1 cellular context compared by ENCODE assay signal in the genomic region with DNA sequence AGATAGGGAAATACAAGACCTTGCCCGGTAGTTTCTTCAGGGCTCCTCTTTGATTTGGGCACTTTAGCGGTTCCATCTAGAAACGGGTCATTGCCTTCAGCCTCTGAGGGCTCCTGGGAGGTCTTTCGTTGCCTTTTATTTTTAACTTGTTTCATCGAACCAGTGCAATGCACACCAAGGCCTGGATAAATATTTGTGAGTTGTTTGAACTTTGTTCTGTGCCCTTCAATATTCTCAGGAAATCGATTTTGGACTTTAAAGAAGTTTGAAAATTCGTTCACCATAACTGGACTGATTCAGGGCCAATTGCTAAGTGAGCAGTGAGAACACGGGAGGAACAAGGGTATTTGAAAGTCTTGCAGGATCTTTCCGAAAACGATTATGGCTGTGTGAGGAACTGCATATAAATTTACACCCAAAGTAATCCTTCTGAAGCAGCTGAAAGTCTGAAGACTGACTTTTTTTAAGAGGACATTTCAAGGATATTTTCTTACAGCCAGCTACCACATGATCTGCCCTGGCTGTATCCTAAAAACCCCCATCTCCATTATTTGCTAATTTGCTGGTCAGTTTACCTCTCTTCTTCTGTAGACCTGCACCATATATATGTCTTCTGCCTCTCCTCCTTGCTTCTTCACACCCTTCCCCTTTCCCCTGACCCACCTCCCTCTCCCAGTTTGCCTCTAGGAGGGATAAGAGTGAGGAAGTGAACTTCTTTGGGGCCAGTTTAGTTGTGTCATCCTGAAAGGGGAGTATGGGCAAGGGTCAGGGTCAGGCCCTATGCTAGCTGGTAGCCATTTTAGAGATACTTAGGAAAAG.
TF ChIP-seq lines count a peak whose summit lies in the region.

No MANE protein-coding gene starts in this region.

TF ChIP-seq in HepG2, 621 proteins besides CTCF, POLR2A, EP300 and RAD21 (continued from another document):
- TF ChIP-seq HMGXB3 (CRISPR knock-in tag; IDR thresholded peaks at IDR 0.05; ENCODE audit: borderline replicate concordance) (no peak), ZNF180 (CRISPR knock-in tag; IDR thresholded peaks at IDR 0.05; ENCODE audit: borderline replicate concordance, low read depth) (no peak), ZNF713 (CRISPR knock-in tag; IDR thresholded peaks at IDR 0.05) (no peak), ATF4 (CRISPR knock-in tag; IDR thresholded peaks at IDR 0.05) (peak in 1 of 2 experiments; percentile 32; a peak in 1 of 4 replicates), ZHX1 (CRISPR knock-in tag; IDR thresholded peaks at IDR 0.05; ENCODE audit: low read depth) (no peak), ZNF703 (CRISPR knock-in tag; IDR thresholded peaks at IDR 0.05; ENCODE audit: borderline replicate concordance) (no peak), HNRNPH1 (optimal IDR thresholded peaks at IDR 0.05; ENCODE audit: low read depth, low read length) (no peak), ZBTB42 (CRISPR knock-in tag; IDR thresholded peaks at IDR 0.05) (no peak), KLF11 (CRISPR knock-in tag; IDR thresholded peaks at IDR 0.05) (no peak), ZFP36 (IDR thresholded peaks at IDR 0.05; ENCODE audit: borderline replicate concordance, low read depth, low read length, partially characterized antibody) (no peak), MIER3 (CRISPR knock-in tag; IDR thresholded peaks at IDR 0.05; ENCODE audit: borderline replicate concordance) (peak; percentile 72; the same call in 1 of the 2 replicates), JUND (CRISPR knock-in tag; IDR thresholded peaks at IDR 0.05) (no peak), ZBTB20 (CRISPR knock-in tag; IDR thresholded peaks at IDR 0.05; ENCODE audit: borderline replicate concordance, low read depth) (no peak), SOX13 (IDR thresholded peaks at IDR 0.05) (peak; percentile 14; the same call in 1 of the 2 replicates), SOX13 (CRISPR knock-in tag; conservative IDR thresholded peaks at IDR 0.05 in 1 of 2, IDR thresholded peaks at IDR 0.05 in 1 of 2) (peak in 1 of 2 experiments; percentile 67; a peak in 2 of 4 replicates), MYPOP (CRISPR knock-in tag; IDR thresholded peaks at IDR 0.05) (no peak), ZNF556 (CRISPR knock-in tag; IDR thresholded peaks at IDR 0.05; ENCODE audit: borderline replicate concordance) (peak; percentile 61; the same call in 1 of the 2 replicates), ZNF816 (CRISPR knock-in tag; IDR thresholded peaks at IDR 0.05; ENCODE audit: borderline replicate concordance) (no peak), HDAC1 (CRISPR knock-in tag; IDR thresholded peaks at IDR 0.05) (peak; percentile 81), ZNF414 (CRISPR knock-in tag; IDR thresholded peaks at IDR 0.05) (no peak), GMEB1 (CRISPR knock-in tag; IDR thresholded peaks at IDR 0.05; ENCODE audit: borderline replicate concordance) (no peak), CREBL2 (CRISPR knock-in tag; IDR thresholded peaks at IDR 0.05; ENCODE audit: borderline replicate concordance) (no peak), KDM6A (CRISPR knock-in tag; IDR thresholded peaks at IDR 0.05; ENCODE audit: low read depth) (peak; percentile 87), SCMH1 (CRISPR knock-in tag; IDR thresholded peaks at IDR 0.05; ENCODE audit: borderline replicate concordance) (no peak), ZGPAT (CRISPR knock-in tag; IDR thresholded peaks at IDR 0.05) (peak; percentile 55; the same call in 1 of the 2 replicates), SAP130 (CRISPR knock-in tag; IDR thresholded peaks at IDR 0.05; ENCODE audit: low read depth) (peak; percentile 52), MEIS1 (CRISPR knock-in tag; IDR thresholded peaks at IDR 0.05; ENCODE audit: borderline replicate concordance) (no peak), ZNF124 (CRISPR knock-in tag; IDR thresholded peaks at IDR 0.05) (no peak), IRX3 (CRISPR knock-in tag; IDR thresholded peaks at IDR 0.05; ENCODE audit: borderline replicate concordance, low read depth) (no peak), ELF3 (CRISPR knock-in tag; IDR thresholded peaks at IDR 0.05) (peak; percentile 41; the same call in 1 of the 2 replicates), SOX6 (IDR thresholded peaks at IDR 0.05) (no peak), SOX6 (CRISPR knock-in tag; IDR thresholded peaks at IDR 0.05) (peak; percentile 80), GTF2F1 (IDR thresholded peaks at IDR 0.05; ENCODE audit: low read length) (no peak), REPIN1 (CRISPR knock-in tag; IDR thresholded peaks at IDR 0.05; ENCODE audit: borderline replicate concordance, low read depth) (peak; percentile 43), SOX5 (CRISPR knock-in tag; IDR thresholded peaks at IDR 0.05; ENCODE audit: borderline replicate concordance) (peak; percentile 49; the same call in 1 of the 2 replicates)
- TF ChIP-seq, protein P1, sequence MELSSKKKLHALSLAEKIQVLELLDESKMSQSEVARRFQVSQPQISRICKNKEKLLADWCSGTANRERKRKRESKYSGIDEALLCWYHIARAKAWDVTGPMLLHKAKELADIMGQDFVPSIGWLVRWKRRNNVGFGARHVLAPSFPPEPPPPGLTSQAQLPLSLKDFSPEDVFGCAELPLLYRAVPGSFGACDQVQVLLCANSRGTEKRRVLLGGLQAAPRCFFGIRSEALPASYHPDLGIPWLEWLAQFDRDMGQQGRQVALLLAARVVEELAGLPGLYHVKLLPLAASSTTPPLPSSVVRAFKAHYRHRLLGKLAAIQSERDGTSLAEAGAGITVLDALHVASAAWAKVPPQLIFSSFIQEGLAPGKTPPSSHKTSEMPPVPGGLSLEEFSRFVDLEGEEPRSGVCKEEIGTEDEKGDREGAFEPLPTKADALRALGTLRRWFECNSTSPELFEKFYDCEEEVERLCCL (CRISPR knock-in tag; IDR thresholded peaks at IDR 0.05; ENCODE audit: borderline replicate concordance): no peak
